1 cellular context compared by ENCODE assay signal in genomic region chr3:123329636-123330340, GRCh38.
TF ChIP-seq lines count a peak whose summit lies in the region.

No MANE protein-coding gene starts in this region.

TF ChIP-seq in WTC11, 78 proteins besides CTCF, POLR2A, EP300 and RAD21 (continued from another document):
- TF ChIP-seq, protein P1, sequence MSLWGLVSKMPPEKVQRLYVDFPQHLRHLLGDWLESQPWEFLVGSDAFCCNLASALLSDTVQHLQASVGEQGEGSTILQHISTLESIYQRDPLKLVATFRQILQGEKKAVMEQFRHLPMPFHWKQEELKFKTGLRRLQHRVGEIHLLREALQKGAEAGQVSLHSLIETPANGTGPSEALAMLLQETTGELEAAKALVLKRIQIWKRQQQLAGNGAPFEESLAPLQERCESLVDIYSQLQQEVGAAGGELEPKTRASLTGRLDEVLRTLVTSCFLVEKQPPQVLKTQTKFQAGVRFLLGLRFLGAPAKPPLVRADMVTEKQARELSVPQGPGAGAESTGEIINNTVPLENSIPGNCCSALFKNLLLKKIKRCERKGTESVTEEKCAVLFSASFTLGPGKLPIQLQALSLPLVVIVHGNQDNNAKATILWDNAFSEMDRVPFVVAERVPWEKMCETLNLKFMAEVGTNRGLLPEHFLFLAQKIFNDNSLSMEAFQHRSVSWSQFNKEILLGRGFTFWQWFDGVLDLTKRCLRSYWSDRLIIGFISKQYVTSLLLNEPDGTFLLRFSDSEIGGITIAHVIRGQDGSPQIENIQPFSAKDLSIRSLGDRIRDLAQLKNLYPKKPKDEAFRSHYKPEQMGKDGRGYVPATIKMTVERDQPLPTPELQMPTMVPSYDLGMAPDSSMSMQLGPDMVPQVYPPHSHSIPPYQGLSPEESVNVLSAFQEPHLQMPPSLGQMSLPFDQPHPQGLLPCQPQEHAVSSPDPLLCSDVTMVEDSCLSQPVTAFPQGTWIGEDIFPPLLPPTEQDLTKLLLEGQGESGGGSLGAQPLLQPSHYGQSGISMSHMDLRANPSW (CRISPR knock-in tag; conservative IDR thresholded peaks at IDR 0.05; ENCODE audit: low read depth): no peak
- no peak for TF ChIP-seq ZNF671 (CRISPR knock-in tag; IDR thresholded peaks at IDR 0.05)
- no peak for TF ChIP-seq ZNF317 (CRISPR knock-in tag; IDR thresholded peaks at IDR 0.05; ENCODE audit: borderline replicate concordance, low read depth)
- no peak for TF ChIP-seq ZNF263 (CRISPR knock-in tag; IDR thresholded peaks at IDR 0.05; ENCODE audit: low read depth)
- TF ChIP-seq, protein P2, sequence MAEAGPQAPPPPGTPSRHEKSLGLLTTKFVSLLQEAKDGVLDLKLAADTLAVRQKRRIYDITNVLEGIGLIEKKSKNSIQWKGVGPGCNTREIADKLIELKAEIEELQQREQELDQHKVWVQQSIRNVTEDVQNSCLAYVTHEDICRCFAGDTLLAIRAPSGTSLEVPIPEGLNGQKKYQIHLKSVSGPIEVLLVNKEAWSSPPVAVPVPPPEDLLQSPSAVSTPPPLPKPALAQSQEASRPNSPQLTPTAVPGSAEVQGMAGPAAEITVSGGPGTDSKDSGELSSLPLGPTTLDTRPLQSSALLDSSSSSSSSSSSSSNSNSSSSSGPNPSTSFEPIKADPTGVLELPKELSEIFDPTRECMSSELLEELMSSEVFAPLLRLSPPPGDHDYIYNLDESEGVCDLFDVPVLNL (CRISPR knock-in tag; IDR thresholded peaks at IDR 0.05; ENCODE audit: borderline replicate concordance, low read depth): no peak
- no peak for TF ChIP-seq FOXJ3 (CRISPR knock-in tag; IDR thresholded peaks at IDR 0.05; ENCODE audit: borderline replicate concordance)
- no peak for TF ChIP-seq NR3C1 (CRISPR knock-in tag; conservative IDR thresholded peaks at IDR 0.05; ENCODE audit: low read depth)
- TF ChIP-seq ZNF423 (CRISPR knock-in tag; IDR thresholded peaks at IDR 0.05): no peak
- TF ChIP-seq, protein P3, sequence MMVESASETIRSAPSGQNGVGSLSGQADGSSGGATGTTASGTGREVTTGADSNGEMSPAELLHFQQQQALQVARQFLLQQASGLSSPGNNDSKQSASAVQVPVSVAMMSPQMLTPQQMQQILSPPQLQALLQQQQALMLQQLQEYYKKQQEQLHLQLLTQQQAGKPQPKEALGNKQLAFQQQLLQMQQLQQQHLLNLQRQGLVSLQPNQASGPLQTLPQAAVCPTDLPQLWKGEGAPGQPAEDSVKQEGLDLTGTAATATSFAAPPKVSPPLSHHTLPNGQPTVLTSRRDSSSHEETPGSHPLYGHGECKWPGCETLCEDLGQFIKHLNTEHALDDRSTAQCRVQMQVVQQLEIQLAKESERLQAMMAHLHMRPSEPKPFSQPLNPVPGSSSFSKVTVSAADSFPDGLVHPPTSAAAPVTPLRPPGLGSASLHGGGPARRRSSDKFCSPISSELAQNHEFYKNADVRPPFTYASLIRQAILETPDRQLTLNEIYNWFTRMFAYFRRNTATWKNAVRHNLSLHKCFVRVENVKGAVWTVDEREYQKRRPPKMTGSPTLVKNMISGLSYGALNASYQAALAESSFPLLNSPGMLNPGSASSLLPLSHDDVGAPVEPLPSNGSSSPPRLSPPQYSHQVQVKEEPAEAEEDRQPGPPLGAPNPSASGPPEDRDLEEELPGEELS (CRISPR knock-in tag; IDR thresholded peaks at IDR 0.05): no peak
- no peak for TF ChIP-seq ZNF416 (CRISPR knock-in tag; IDR thresholded peaks at IDR 0.05)
- TF ChIP-seq SOX15 (CRISPR knock-in tag; IDR thresholded peaks at IDR 0.05): no peak
